1 cellular context compared by ENCODE assay signal in the genomic region with DNA sequence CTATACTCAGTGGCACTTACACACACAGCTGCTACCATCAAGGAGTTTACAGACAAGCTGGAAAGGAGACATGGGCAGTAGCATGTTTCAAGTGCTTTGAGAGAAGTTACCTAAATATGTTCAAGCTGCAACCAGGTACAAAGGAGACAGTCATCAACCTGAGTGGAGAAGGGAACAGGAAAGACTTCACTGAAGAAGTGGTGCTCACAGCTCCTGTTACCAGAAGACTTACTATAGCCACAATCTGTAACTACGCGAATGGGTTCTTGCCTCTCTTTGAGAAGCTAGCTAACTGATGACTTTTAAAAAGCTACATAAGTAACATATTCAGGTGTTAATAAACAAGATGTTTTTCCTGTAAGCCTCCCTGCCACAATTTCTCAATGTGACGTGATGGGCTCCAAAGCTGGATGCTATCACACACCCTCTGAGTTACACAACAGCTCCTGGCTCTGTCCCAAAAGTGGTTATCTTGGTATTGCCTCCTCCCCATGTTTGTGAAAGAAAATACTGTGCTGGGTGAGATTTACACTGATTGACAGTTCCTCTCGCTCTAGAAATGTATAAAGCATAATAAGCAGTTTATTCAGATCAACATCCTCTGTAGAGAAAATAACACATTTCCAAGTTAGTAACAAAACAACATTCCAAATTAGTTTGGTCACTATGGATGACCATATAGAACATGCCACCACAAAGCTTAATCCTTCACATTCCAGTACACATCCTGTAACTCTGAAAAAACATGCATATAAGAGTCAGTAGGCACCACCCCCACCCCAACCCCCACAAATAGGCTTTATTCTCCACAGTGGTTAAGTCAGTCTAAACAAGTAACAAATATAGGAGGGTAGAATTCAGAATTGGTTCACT.
A peak's percentile ranks its signal among the peaks of the same experiment; 100 is the strongest.
TF ChIP-seq lines count a peak whose summit lies in the region.

No MANE protein-coding gene starts in this region.

TF ChIP-seq in HEK293, 187 proteins besides CTCF, POLR2A, EP300 and RAD21 (continued from another document):
- TF ChIP-seq ZEB2 (tag by site-specific recombination; IDR thresholded peaks at IDR 0.05) (peak; percentile 60), ZBTB20 (tag by site-specific recombination; IDR thresholded peaks at IDR 0.05) (peak; percentile 28; the same call in 1 of the 2 replicates), ZNF600 (tag by site-specific recombination; IDR thresholded peaks at IDR 0.05) (peak; percentile 80), ZNF366 (tag by site-specific recombination; conservative IDR thresholded peaks at IDR 0.05) (peak; percentile 60; the same call in 1 of the 2 replicates), ZNF571 (tag by site-specific recombination; IDR thresholded peaks at IDR 0.05) (no peak), ZNF629 (tag by site-specific recombination; IDR thresholded peaks at IDR 0.05) (peak; percentile 82), ZSCAN23 (tag by site-specific recombination; IDR thresholded peaks at IDR 0.05) (no peak), ZNF624 (tag by site-specific recombination; IDR thresholded peaks at IDR 0.05) (no peak), ZFHX2 (tag by site-specific recombination; conservative IDR thresholded peaks at IDR 0.05) (peak; percentile 49)
